Comparison of ENCODE assay signal across 1 cellular context in genomic region chr1:41619511-41620364, GRCh38.
TF ChIP-seq lines count a peak whose summit lies in the region.

No MANE protein-coding gene starts in this region.

TF ChIP-seq in GM23338, 12 proteins besides CTCF, POLR2A, EP300 and RAD21:
- TF ChIP-seq ZNF462 (CRISPR knock-in tag; IDR thresholded peaks at IDR 0.05) (no peak), ETS1 (IDR thresholded peaks at IDR 0.05) (no peak), STAT1 (IDR thresholded peaks at IDR 0.05; ENCODE audit: unreplicated experiment) (no peak), NANOG (IDR thresholded peaks at IDR 0.05; ENCODE audit: borderline replicate concordance) (no peak), JUNB (IDR thresholded peaks at IDR 0.05; ENCODE audit: unreplicated experiment) (no peak), ZNF114 (CRISPR knock-in tag; IDR thresholded peaks at IDR 0.05) (no peak), POLR2AphosphoS5 (IDR thresholded peaks at IDR 0.05; ENCODE audit: low read depth) (no peak)
